8 cellular contexts compared by ENCODE assay signal in genomic region chr1:61318319-61319125, GRCh38.
A peak's percentile ranks its signal among the peaks of the same experiment; 100 is the strongest.
DNase-seq lines count a peak whose midpoint lies in the region; ATAC-seq, FAIRE-seq and TF ChIP-seq lines count a peak whose summit lies in the region.

No MANE protein-coding gene starts in this region.

- no peaks in the 10 kb centered on the region for H3K4me1 ChIP-seq in CD4-positive, CD25-positive, alpha-beta regulatory T cell (ENCODE audit: control insufficient read depth, insufficient read depth, low read length, poor library complexity, severe bottlenecking)
- H3K4me1 ChIP-seq in endodermal cell (ENCODE audit: control insufficient read depth, insufficient read depth, low read length), result peaks cover 6% of the 10 kb centered on the region

- H3K36me3 Mint-ChIP-seq in CD4-positive, CD25-positive, alpha-beta regulatory T cell, result no peaks in the 10 kb centered on the region
- no peaks in the 10 kb centered on the region for H3K36me3 Mint-ChIP-seq in activated naive CD8-positive, alpha-beta T cell treated with anti-CD3 and anti-CD28 coated beads, Interleukin-2, amount 50 U/mL, for 24 hours (ENCODE audit: low read depth)
- no peaks in the 10 kb centered on the region for H3K36me3 Mint-ChIP-seq in endodermal cell (ENCODE audit: low read depth)

- H3K27ac Mint-ChIP-seq in CD4-positive, CD25-positive, alpha-beta regulatory T cell, result no peak overlapping the region
- H3K27ac Mint-ChIP-seq in activated naive CD8-positive, alpha-beta T cell treated with anti-CD3 and anti-CD28 coated beads, Interleukin-2, amount 50 U/mL, for 24 hours, result peak overlapping the region; percentile 80
- H3K27ac Mint-ChIP-seq in endodermal cell, result no peak overlapping the region

- WGBS in endodermal cell (ENCODE audit: insufficient coverage in 1 of 2, insufficient read length in 1 of 2), 2 experiments, result 88% methylated on average over 7 to 8 of the region's 8 CpGs

- peak overlapping the region; percentile 2 for H3K4me3 ChIP-seq in CD4-positive, CD25-positive, alpha-beta regulatory T cell (ENCODE audit: low read depth, low read length)
- H3K4me3 ChIP-seq in endodermal cell (ENCODE audit: low read length), result no peak overlapping the region

- H3K4me3 Mint-ChIP-seq in CD4-positive, CD25-positive, alpha-beta regulatory T cell, result no peak overlapping the region
- H3K4me3 Mint-ChIP-seq in activated naive CD8-positive, alpha-beta T cell treated with anti-CD3 and anti-CD28 coated beads, Interleukin-2, amount 50 U/mL, for 24 hours, result peak overlapping the region; percentile 49
- no peak overlapping the region for H3K4me3 Mint-ChIP-seq in endodermal cell

- H3K27ac ChIP-seq in CD4-positive, CD25-positive, alpha-beta regulatory T cell (ENCODE audit: insufficient read depth, low read length, poor library complexity, severe bottlenecking), result no peak overlapping the region
- H3K27ac ChIP-seq in endodermal cell (ENCODE audit: low read depth, low read length), result no peak overlapping the region

- peak in 1 of 3 donors; percentile 51 for DNase-seq in CD4-positive, CD25-positive, alpha-beta regulatory T cell
- peak; percentile 34 for DNase-seq in GM19239 (ENCODE audit: insufficient read length, low spot score)
- no peak for DNase-seq in activated naive CD8-positive, alpha-beta T cell treated with anti-CD3 and anti-CD28 coated beads, Interleukin-2, amount 50 U/mL, for 24 hours
- DNase-seq in kidney glomerular epithelial cell (lab: John Stamatoyannopoulos, UW), result peak; percentile 71
- no peak for DNase-seq in endodermal cell
- no peak for DNase-seq in NCI-H446 (lab: John Stamatoyannopoulos, UW)
- DNase-seq in NCI-H187 treated with DMSO at 0.1 percent for 48 hours (lab: John Stamatoyannopoulos, UW), result no peak

- FAIRE-seq in GM19239 (lab: Jason Lieb, UNC), result peak; percentile 87

- no peaks in the 10 kb centered on the region for H3K9me3 ChIP-seq in CD4-positive, CD25-positive, alpha-beta regulatory T cell (ENCODE audit: control insufficient read depth in 2 of 2, low read length in 2 of 2)
- no peaks in the 10 kb centered on the region for H3K9me3 ChIP-seq in endodermal cell (ENCODE audit: control insufficient read depth, low read length)

- H3K9me3 Mint-ChIP-seq in CD4-positive, CD25-positive, alpha-beta regulatory T cell, result peaks cover 0 to 1% (median 0%) of the 10 kb centered on the region in 7 donors
- no peaks in the 10 kb centered on the region for H3K9me3 Mint-ChIP-seq in activated naive CD8-positive, alpha-beta T cell treated with anti-CD3 and anti-CD28 coated beads, Interleukin-2, amount 50 U/mL, for 24 hours
- H3K9me3 Mint-ChIP-seq in endodermal cell, result no peaks in the 10 kb centered on the region

- no peak overlapping the region for H3K9ac ChIP-seq in endodermal cell (ENCODE audit: extremely low read depth, low read length, poor library complexity, severe bottlenecking)

- peaks cover 2 to 17% (median 6%) of the 10 kb centered on the region in 4 donors for H3K4me1 Mint-ChIP-seq in CD4-positive, CD25-positive, alpha-beta regulatory T cell
- peaks cover 28% of the 10 kb centered on the region for H3K4me1 Mint-ChIP-seq in activated naive CD8-positive, alpha-beta T cell treated with anti-CD3 and anti-CD28 coated beads, Interleukin-2, amount 50 U/mL, for 24 hours
- H3K4me1 Mint-ChIP-seq in endodermal cell, result peaks cover 15% of the 10 kb centered on the region

- peak in 1 of 2 donors; percentile 42 for ATAC-seq in CD4-positive, CD25-positive, alpha-beta regulatory T cell (ENCODE audit: low read depth in 2 of 2)
- peak; percentile 99 for ATAC-seq in HG03108 (IDR thresholded peaks at IDR 0.05; ENCODE audit: unreplicated experiment)
- ATAC-seq in activated naive CD8-positive, alpha-beta T cell treated with anti-CD3 and anti-CD28 coated beads, Interleukin-2, amount 50 U/mL, for 24 hours, result peak; percentile 97

- no peaks in the 10 kb centered on the region for H3K36me3 ChIP-seq in CD4-positive, CD25-positive, alpha-beta regulatory T cell (ENCODE audit: control insufficient read depth, insufficient read depth, low read length)
- no peaks in the 10 kb centered on the region for H3K36me3 ChIP-seq in endodermal cell (ENCODE audit: control insufficient read depth, insufficient read depth, low read length)

- H3K27me3 ChIP-seq in CD4-positive, CD25-positive, alpha-beta regulatory T cell (ENCODE audit: control insufficient read depth, insufficient read depth, low read length), result no peaks in the 10 kb centered on the region
- H3K27me3 ChIP-seq in endodermal cell (ENCODE audit: control insufficient read depth, insufficient read depth, low read length, poor library complexity, severe bottlenecking), result no peaks in the 10 kb centered on the region

- TF ChIP-seq CTCF in endodermal cell (conservative IDR thresholded peaks at IDR 0.05), result no peak

- no peaks in the 10 kb centered on the region for H3K27me3 Mint-ChIP-seq in CD4-positive, CD25-positive, alpha-beta regulatory T cell
- H3K27me3 Mint-ChIP-seq in activated naive CD8-positive, alpha-beta T cell treated with anti-CD3 and anti-CD28 coated beads, Interleukin-2, amount 50 U/mL, for 24 hours, result no peaks in the 10 kb centered on the region
- H3K27me3 Mint-ChIP-seq in endodermal cell (ENCODE audit: insufficient read depth), result no peaks in the 10 kb centered on the region

Comparison
In these comparisons a context has a peak if more than half of its experiments do, and no peak if none do; other contexts are left out.
1. DNase-seq: peak in GM19239 (single experiment) and kidney glomerular epithelial cell (single experiment); none in activated naive CD8-positive, alpha-beta T cell treated with anti-CD3 and anti-CD28 coated beads, Interleukin-2, amount 50 U/mL, for 24 hours (single experiment), endodermal cell (single experiment), NCI-H446 (0 of 2) and NCI-H187 treated with DMSO at 0.1 percent for 48 hours (single experiment).